ENCODE assay signal across 2 cellular contexts in the genomic region with DNA sequence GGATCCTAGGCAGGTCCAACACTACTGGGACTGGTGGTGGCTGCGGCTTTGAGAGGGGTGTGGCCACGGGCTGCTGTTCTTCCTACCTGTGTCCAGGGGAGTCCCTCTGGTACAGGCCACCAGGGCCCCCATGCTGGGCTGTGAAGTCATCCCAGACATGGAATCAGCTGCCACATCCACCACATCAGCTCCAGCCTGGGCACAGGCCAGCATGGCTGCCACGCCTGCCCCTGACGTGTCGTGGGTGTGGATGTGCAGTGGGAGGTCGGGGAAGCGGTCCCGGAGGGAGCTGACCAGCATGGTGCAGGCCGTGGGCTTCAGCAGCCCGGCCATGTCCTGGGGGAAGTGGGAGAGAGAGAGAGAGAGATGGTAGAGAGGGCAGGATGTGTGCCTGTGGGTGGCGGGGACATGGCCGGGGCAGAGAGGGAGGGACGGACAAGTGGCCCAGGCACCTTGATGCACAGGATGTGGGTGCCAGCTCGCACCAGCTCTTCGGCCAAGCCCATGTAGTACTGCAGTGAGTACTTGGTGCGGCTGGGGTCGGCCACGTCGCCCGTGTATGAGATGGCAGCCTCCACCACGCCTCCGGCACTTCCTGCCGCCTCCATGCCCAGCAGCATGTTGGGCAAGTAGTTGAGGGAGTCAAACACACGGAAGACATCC.
TF ChIP-seq lines count a peak whose summit lies in the region.

No MANE protein-coding gene starts in this region.

TF ChIP-seq in HEK293, 187 proteins besides CTCF, POLR2A, EP300 and RAD21:
- TF ChIP-seq EGR2 (tag by site-specific recombination; IDR thresholded peaks at IDR 0.05; ENCODE audit: low read depth): 0 out of 2 replicates have a peak, but pooled peaks have one; percentile 30
- peak; percentile 38; the same call in 1 of the 2 replicates for TF ChIP-seq ZFHX2 (tag by site-specific recombination; conservative IDR thresholded peaks at IDR 0.05)
- no peak for TF ChIP-seq ZNF169 (tag by site-specific recombination; IDR thresholded peaks at IDR 0.05)
TF ChIP-seq in HEK293: peak in this region for 2.

TF ChIP-seq in H1, 55 proteins besides CTCF, POLR2A, EP300 and RAD21:
- TF ChIP-seq SAP30 (IDR thresholded peaks at IDR 0.05; ENCODE audit: insufficient read depth, insufficient replicate concordance, low read length) (no peak), JUN (IDR thresholded peaks at IDR 0.05; ENCODE audit: low read depth, low read length) (no peak), KDM5A (IDR thresholded peaks at IDR 0.05; ENCODE audit: low read length) (no peak), GABPA (IDR thresholded peaks at IDR 0.05; ENCODE audit: borderline replicate concordance, insufficient read depth, low read length) (no peak), CREB1 (IDR thresholded peaks at IDR 0.05) (no peak), RXRA (IDR thresholded peaks at IDR 0.05; ENCODE audit: insufficient read depth, low read depth, low read length) (no peak)
- TF ChIP-seq, protein P1, sequence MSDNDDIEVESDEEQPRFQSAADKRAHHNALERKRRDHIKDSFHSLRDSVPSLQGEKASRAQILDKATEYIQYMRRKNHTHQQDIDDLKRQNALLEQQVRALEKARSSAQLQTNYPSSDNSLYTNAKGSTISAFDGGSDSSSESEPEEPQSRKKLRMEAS (IDR thresholded peaks at IDR 0.05): no peak
